ENCODE assay signal across 24 cellular contexts in the genomic region with DNA sequence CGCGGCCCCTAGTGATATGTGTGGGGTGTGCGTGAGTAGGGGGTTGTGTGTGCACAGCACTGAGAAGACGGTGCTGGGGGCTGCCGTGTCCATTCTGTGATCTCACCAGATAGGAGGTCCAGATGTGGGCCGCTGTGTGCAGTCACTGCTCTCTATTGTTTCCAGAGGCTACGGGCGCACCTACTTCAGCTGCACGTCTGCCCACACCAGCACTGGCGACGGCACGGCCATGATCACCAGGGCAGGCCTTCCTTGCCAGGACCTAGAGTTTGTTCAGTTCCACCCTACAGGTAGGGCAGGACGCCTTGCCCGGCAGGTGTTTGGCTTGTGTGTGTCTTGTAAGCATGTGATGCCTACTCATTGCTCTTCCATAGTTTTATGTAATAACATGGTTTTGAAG. TPM values are rescaled to one million over a fixed set of nuclear protein-coding genes. Genes with fewer than 3 reads are reported as not detected.
DNase-seq lines count a peak whose midpoint lies in the region; ATAC-seq, FAIRE-seq and TF ChIP-seq lines count a peak whose summit lies in the region.
"Had no signal": no experiment of that assay in that cellular context is flagged by ENCODE, and none has a peak within 500 bp of the region (broad histone marks: within the 10 kb centered on the region; RNA-seq: fewer than 3 reads in every experiment).

No MANE protein-coding gene starts in this region.

- 93% methylated on average over 14 of the region's 14 CpGs for WGBS in K562 (ENCODE audit: insufficient coverage, low coverage, missing lambda C conversion rate)

- H3K4me2 ChIP-seq in K562 (ENCODE audit: insufficient read depth, low read length): no peak overlapping the region
- H3K4me2 ChIP-seq: A549 had no signal

- no peaks in the 10 kb centered on the region for H3K4me1 ChIP-seq in K562 (replicated peaks in 1 of 2; ENCODE audit: control insufficient read depth in 2 of 2, insufficient read depth in 2 of 2, low read length in 2 of 2)
- no peaks in the 10 kb centered on the region for H3K4me1 ChIP-seq in upper lobe of right lung
- H3K4me1 ChIP-seq: A549 had no signal

- POLR2A ChIA-PET in K562 (lab: Yijun Ruan, JAX): no interaction called here

- H3K36me3 Mint-ChIP-seq in activated CD8-positive, alpha-beta memory T cell treated with anti-CD3 and anti-CD28 coated beads, Interleukin-2, amount 10 ng/mL, durations not matched to agents 7 days and 5 days: peaks cover 57% of the 10 kb centered on the region

- ATAC-seq in activated CD8-positive, alpha-beta memory T cell treated with anti-CD3 and anti-CD28 coated beads, Interleukin-2, amount 10 ng/mL, durations not matched to agents 7 days and 5 days: peak; percentile 9
- peak; percentile 19 for ATAC-seq in stimulated activated naive CD8-positive, alpha-beta T cell treated with anti-CD3 and anti-CD28 coated beads, Interleukin-15, Interleukin-2, amounts not matched to agents 100 U/mL and 50 U/mL, for 24 hours
- ATAC-seq in stimulated activated naive CD8-positive, alpha-beta T cell treated with anti-CD3 and anti-CD28 coated beads, Interleukin-15, amount 100 ng/mL, for 72 hours: no peak
- ATAC-seq in K562 (peak; percentile 22; the same call in 1 of the 3 replicates), upper lobe of right lung (peak; percentile 15)
- ATAC-seq: A549; CD8-positive, alpha-beta T cell had no signal

- TF ChIP-seq CTCF in K562 (IDR thresholded peaks at IDR 0.05 in 2 of 3, conservative IDR thresholded peaks at IDR 0.05 in 1 of 3; ENCODE audit: insufficient read depth in 2 of 3, low read depth in 1 of 3, low read length in 3 of 3) (no peak), upper lobe of right lung (IDR thresholded peaks at IDR 0.05) (no peak)

- TF ChIP-seq POLR2A in K562 (conservative IDR thresholded peaks at IDR 0.05): no peak

- no peak for DNase-seq in activated CD8-positive, alpha-beta memory T cell treated with anti-CD3 and anti-CD28 coated beads, Interleukin-2, amount 10 ng/mL, durations not matched to agents 7 days and 5 days
- no peak for DNase-seq in activated CD8-positive, alpha-beta memory T cell treated with anti-CD3 and anti-CD28 coated beads, Interleukin-2, amount 50 U/mL, for 4 hours
- DNase-seq in stimulated activated naive CD8-positive, alpha-beta T cell treated with anti-CD3 and anti-CD28 coated beads, Interleukin-15, Interleukin-2, amounts not matched to agents 100 U/mL and 50 U/mL, for 24 hours: no peak
- no peak for DNase-seq in stimulated activated naive CD8-positive, alpha-beta T cell treated with anti-CD3 and anti-CD28 coated beads, Interleukin-15, amount 100 ng/mL, for 72 hours
- DNase-seq in K562 (ENCODE audit: extremely low read depth in 1 of 4, low spot score in 3 of 4) (peak in 1 of 4 experiments; percentile 14), upper lobe of right lung (no peak), nucleus accumbens (lab: John Stamatoyannopoulos, UW) (no peak), D341Med (ENCODE audit: low spot score) (no peak)
- DNase-seq: 8988T; ACHN; AML-193; C1 segment of cervical spinal cord; CD8-positive, alpha-beta T cell; DMS53; DMS79 treated with DMSO at 0.1 percent for 48 hours; GM23248; H7; HCEC 1CT had no signal

- CTCF ChIA-PET in activated CD8-positive, alpha-beta memory T cell treated with anti-CD3 and anti-CD28 coated beads, Interleukin-2, amount 10 ng/mL, durations not matched to agents 7 days and 5 days (lab: Charles Lee): interaction anchor here (1.1 to 1.8 kb wide), 2 partner anchors 12 to 42 kb away, joined by 3 to 6 read pairs; a partner anchor contains a TSS
- CTCF ChIA-PET in K562 (lab: Yijun Ruan, JAX; ENCODE audit: low intra/inter-chr PET ratio): no interaction called here

- TF ChIP-seq EP300 in K562 (IDR thresholded peaks at IDR 0.05; ENCODE audit: low read length): no peak

- H3K27ac Mint-ChIP-seq in activated CD8-positive, alpha-beta memory T cell treated with anti-CD3 and anti-CD28 coated beads, Interleukin-2, amount 10 ng/mL, durations not matched to agents 7 days and 5 days: no peak overlapping the region
- H3K27ac Mint-ChIP-seq in stimulated activated naive CD8-positive, alpha-beta T cell treated with anti-CD3 and anti-CD28 coated beads, Interleukin-15, amount 100 ng/mL, for 72 hours: no peak overlapping the region
- H3K27ac Mint-ChIP-seq: CD8-positive, alpha-beta T cell had no signal

- H3K4me3 ChIP-seq in K562 (no peak overlapping the region), upper lobe of right lung (no peak overlapping the region)
- H3K4me3 ChIP-seq: A549, GM23248 had no signal

- no peaks in the 10 kb centered on the region for H3K27me3 Mint-ChIP-seq in activated CD8-positive, alpha-beta memory T cell treated with anti-CD3 and anti-CD28 coated beads, Interleukin-2, amount 10 ng/mL, durations not matched to agents 7 days and 5 days
- no peaks in the 10 kb centered on the region for H3K27me3 Mint-ChIP-seq in stimulated activated naive CD8-positive, alpha-beta T cell treated with anti-CD3 and anti-CD28 coated beads, Interleukin-15, amount 100 ng/mL, for 72 hours

- peaks cover 92% of the 10 kb centered on the region for H3K36me3 ChIP-seq in K562 (ENCODE audit: control insufficient read depth, insufficient read depth, low read length)
- peaks cover 99% of the 10 kb centered on the region for H3K36me3 ChIP-seq in upper lobe of right lung

- no peaks in the 10 kb centered on the region for H3K79me2 ChIP-seq in K562 (ENCODE audit: control insufficient read depth, insufficient read depth, low read length)

- H3K4me1 Mint-ChIP-seq in activated CD8-positive, alpha-beta memory T cell treated with anti-CD3 and anti-CD28 coated beads, Interleukin-2, amount 10 ng/mL, durations not matched to agents 7 days and 5 days: peaks cover 14% of the 10 kb centered on the region
- no peaks in the 10 kb centered on the region for H3K4me1 Mint-ChIP-seq in stimulated activated naive CD8-positive, alpha-beta T cell treated with anti-CD3 and anti-CD28 coated beads, Interleukin-15, amount 100 ng/mL, for 72 hours

- H3K9ac ChIP-seq in K562 (ENCODE audit: insufficient read depth in 1 of 2, low read depth in 2 of 2, low read length in 2 of 2): no peak overlapping the region; a peak in 1 of 4 replicates
- H3K9ac ChIP-seq: GM23248 had no signal

- H3K4me3 Mint-ChIP-seq in activated CD8-positive, alpha-beta memory T cell treated with anti-CD3 and anti-CD28 coated beads, Interleukin-2, amount 10 ng/mL, durations not matched to agents 7 days and 5 days: no peak overlapping the region
- no peak overlapping the region for H3K4me3 Mint-ChIP-seq in stimulated activated naive CD8-positive, alpha-beta T cell treated with anti-CD3 and anti-CD28 coated beads, Interleukin-15, amount 100 ng/mL, for 72 hours
- H3K4me3 Mint-ChIP-seq: CD8-positive, alpha-beta T cell had no signal

- no TSS peak for BruUV-seq in K562 (replicated peaks; lab: Mats Ljungman, UMichigan)

- H3K9me1 ChIP-seq in K562 (ENCODE audit: control insufficient read depth, insufficient read depth, low read length): no peaks in the 10 kb centered on the region

- H3K27ac ChIP-seq in K562 (ENCODE audit: extremely low read depth, low read depth, low read length): no peak overlapping the region
- H3K27ac ChIP-seq in upper lobe of right lung: no peak overlapping the region
- H3K27ac ChIP-seq: A549, GM23248 had no signal

- no peak for TF ChIP-seq RAD21 in K562 (CRISPR knock-in tag; conservative IDR thresholded peaks at IDR 0.05 in 1 of 2, IDR thresholded peaks at IDR 0.05 in 1 of 2)

- intact Hi-C loops in K562 (cut with micrococcal nuclease) (no loop called here), upper lobe of right lung (cut with DNase I) (no loop called here)

- H3K9me3 ChIP-seq in K562 (replicated peaks; ENCODE audit: control insufficient read depth, insufficient read depth, low read depth, low read length): no peaks in the 10 kb centered on the region
- H3K9me3 ChIP-seq in upper lobe of right lung: no peaks in the 10 kb centered on the region
- H3K9me3 ChIP-seq: A549 had no signal

- no peak for FAIRE-seq in K562 (lab: Jason Lieb, UNC)
- FAIRE-seq: A549, G401.6, GM12892, H1 had no signal

- H3K9me3 Mint-ChIP-seq in activated CD8-positive, alpha-beta memory T cell treated with anti-CD3 and anti-CD28 coated beads, Interleukin-2, amount 10 ng/mL, durations not matched to agents 7 days and 5 days (ENCODE audit: low read depth): no peaks in the 10 kb centered on the region
- H3K9me3 Mint-ChIP-seq in stimulated activated naive CD8-positive, alpha-beta T cell treated with anti-CD3 and anti-CD28 coated beads, Interleukin-15, amount 100 ng/mL, for 72 hours: no peaks in the 10 kb centered on the region
- H3K9me3 Mint-ChIP-seq: CD8-positive, alpha-beta T cell had no signal

- H4K20me1 ChIP-seq in K562 (replicated peaks; ENCODE audit: control insufficient read depth, insufficient read depth, low read length): no peaks in the 10 kb centered on the region

- H3K27me3 ChIP-seq in K562 (ENCODE audit: control insufficient read depth in 2 of 2, insufficient read depth in 2 of 2, low read length in 2 of 2) (no peaks in the 10 kb centered on the region), upper lobe of right lung (no peaks in the 10 kb centered on the region)

- in situ Hi-C loops in K562 (cut with MboI): no loop called here

- H2AFZ ChIP-seq in K562 (ENCODE audit: low read depth, low read length): no peak overlapping the region
- H2AFZ ChIP-seq: GM23248 had no signal

RNA-seq across cellular contexts. Expression of a gene that starts 12.6 kb away (rescaled TPM):
- 100 to 1,000 TPM; 201 TPM for total RNA-seq in activated CD8-positive, alpha-beta memory T cell treated with anti-CD3 and anti-CD28 coated beads, Interleukin-2, amount 10 ng/mL, durations not matched to agents 7 days and 5 days
- 341 and 368 TPM in 2 replicates for total RNA-seq in K562 (2011; cell fraction: chromatin; rRNA removed; ENCODE audit: low replicate concordance)
- total RNA-seq in K562 (2011; cell fraction: nucleolus; rRNA removed): 192 and 207 TPM in 2 replicates
- total RNA-seq in K562 (2011; cell fraction: nucleoplasm; rRNA removed): 270 and 283 TPM in 2 replicates
- total RNA-seq in K562 (2014; rRNA removed): 103 and 146 TPM in 2 replicates
- 130 TPM in 2 replicates for total RNA-seq in K562 (2014; rRNA removed; fragmentation: Illumina TruSeq; extraction: Trizol)
- total RNA-seq in K562 (2015; rRNA removed; fragmentation: Illumina TruSeq; extraction: Trizol): 113 and 115 TPM in 2 replicates
- 185 and 191 TPM in 2 replicates for total RNA-seq in K562 (2021)
- 130 and 203 TPM in 2 replicates for polyA plus RNA-seq in K562 (2011; rRNA removed)
- 161 and 178 TPM in 2 replicates for polyA plus RNA-seq in K562 (2011; cell fraction: cytosol; rRNA removed)
- 237 and 251 TPM in 2 replicates for polyA plus RNA-seq in K562 (2011; cell fraction: nucleus; rRNA removed)
- polyA plus RNA-seq in K562 (2012): 132 and 206 TPM in 2 replicates
- polyA plus RNA-seq in K562 (2014; fragmentation: Illumina TruSeq; extraction: Trizol): 146 and 152 TPM in 2 replicates
- 100 to 1,000 TPM in 1 of 2 experiments, 10 to 100 TPM in 1; 82.9 to 136 TPM for polyA plus RNA-seq in K562 (2014; fragmentation: Nextera tagmentation; extraction: Ambion mirVana)
- polyA plus RNA-seq in K562 (2014; rRNA removed): 112 and 118 TPM in 2 replicates
- polyA minus RNA-seq in K562 (2011; rRNA and poly(A)+ RNA removed): 238 and 274 TPM in 2 replicates
- polyA minus RNA-seq in K562 (2011; cell fraction: cytosol; rRNA and poly(A)+ RNA removed): 120 and 160 TPM in 2 replicates
- polyA minus RNA-seq in K562 (2011; cell fraction: nucleus; rRNA and poly(A)+ RNA removed): 141 and 182 TPM in 2 replicates
- total RNA-seq in upper lobe of right lung: 94.0 TPM

RNA-seq across cellular contexts. Expression of a gene that starts 12.8 kb away (rescaled TPM):
- total RNA-seq in activated CD8-positive, alpha-beta memory T cell treated with anti-CD3 and anti-CD28 coated beads, Interleukin-2, amount 10 ng/mL, durations not matched to agents 7 days and 5 days: 1 to 10 TPM; 4.8 to 6.2 TPM
- total RNA-seq in K562 (2011; cell fraction: chromatin; rRNA removed; ENCODE audit: low replicate concordance): 14.4 and 16.8 TPM in 2 replicates
- total RNA-seq in K562 (2011; cell fraction: nucleolus; rRNA removed): 9.2 and 9.5 TPM in 2 replicates
- 12.6 and 16.5 TPM in 2 replicates for total RNA-seq in K562 (2011; cell fraction: nucleoplasm; rRNA removed)
- total RNA-seq in K562 (2014; rRNA removed) (3.1 and 3.8 TPM in 2 replicates), K562 (2014; rRNA removed; fragmentation: Illumina TruSeq; extraction: Trizol) (3.2 and 3.6 TPM in 2 replicates), K562 (2015; rRNA removed; fragmentation: Illumina TruSeq; extraction: Trizol) (3.2 and 3.8 TPM in 2 replicates), K562 (2021) (4.3 and 4.5 TPM in 2 replicates), upper lobe of right lung (5.5 TPM)
- polyA plus RNA-seq in K562 (2011; rRNA removed) (3.0 and 4.1 TPM in 2 replicates), K562 (2014; fragmentation: Illumina TruSeq; extraction: Trizol) (2.7 and 2.9 TPM in 2 replicates), K562 (2014; fragmentation: Nextera tagmentation; extraction: Ambion mirVana) (1 to 10 TPM; 4.4 to 4.5 TPM), K562 (2014; rRNA removed) (2.8 and 4.2 TPM in 2 replicates)
- 2.8 and 3.1 TPM in 2 replicates for polyA plus RNA-seq in K562 (2011; cell fraction: cytosol; rRNA removed)
- 4.0 and 4.3 TPM in 2 replicates for polyA plus RNA-seq in K562 (2011; cell fraction: nucleus; rRNA removed)
- 3.4 and 4.8 TPM in 2 replicates for polyA plus RNA-seq in K562 (2012)
- 3.9 and 4.0 TPM in 2 replicates for polyA minus RNA-seq in K562 (2011; rRNA and poly(A)+ RNA removed)
- polyA minus RNA-seq in K562 (2011; cell fraction: cytosol; rRNA and poly(A)+ RNA removed): 1.1 and 3.1 TPM in 2 replicates
- polyA minus RNA-seq in K562 (2011; cell fraction: nucleus; rRNA and poly(A)+ RNA removed): 6.7 and 9.2 TPM in 2 replicates

RNA-seq across cellular contexts. Expression of a gene that starts 39.4 kb away (rescaled TPM):
- total RNA-seq in activated CD8-positive, alpha-beta memory T cell treated with anti-CD3 and anti-CD28 coated beads, Interleukin-2, amount 10 ng/mL, durations not matched to agents 7 days and 5 days: not detected
- not detected in 2 replicates for total RNA-seq in K562 (2011; cell fraction: chromatin; rRNA removed; ENCODE audit: low replicate concordance)
- total RNA-seq in K562 (2011; cell fraction: nucleolus; rRNA removed): not detected in 2 replicates
- total RNA-seq in K562 (2011; cell fraction: nucleoplasm; rRNA removed): not detected in 2 replicates
- total RNA-seq in K562 (2014; rRNA removed) (not detected in 2 replicates), K562 (2014; rRNA removed; fragmentation: Illumina TruSeq; extraction: Trizol) (not detected in 2 replicates), K562 (2015; rRNA removed; fragmentation: Illumina TruSeq; extraction: Trizol) (not detected in 2 replicates), K562 (2021) (not detected in 2 replicates), upper lobe of right lung (not detected)
- polyA plus RNA-seq in K562 (2011; rRNA removed) (not detected in 2 replicates), K562 (2014; fragmentation: Illumina TruSeq; extraction: Trizol) (not detected in 2 replicates), K562 (2014; fragmentation: Nextera tagmentation; extraction: Ambion mirVana) (not detected), K562 (2014; rRNA removed) (not detected in 2 replicates)
- not detected in 2 replicates for polyA plus RNA-seq in K562 (2011; cell fraction: cytosol; rRNA removed)
- polyA plus RNA-seq in K562 (2011; cell fraction: nucleus; rRNA removed): not detected in 2 replicates
- not detected in 2 replicates for polyA plus RNA-seq in K562 (2012)
- polyA minus RNA-seq in K562 (2011; rRNA and poly(A)+ RNA removed): not detected in 2 replicates
- not detected in 2 replicates for polyA minus RNA-seq in K562 (2011; cell fraction: cytosol; rRNA and poly(A)+ RNA removed)
- polyA minus RNA-seq in K562 (2011; cell fraction: nucleus; rRNA and poly(A)+ RNA removed): not detected in 2 replicates
- total RNA-seq: CD8-positive, alpha-beta T cell; Daoy; GM23248; H1; H7 had no signal
- polyA plus RNA-seq: A549, BJ, GM23248, H1 had no signal

RNA-seq across cellular contexts. Expression of a gene that starts 40.7 kb away (rescaled TPM):
- total RNA-seq in activated CD8-positive, alpha-beta memory T cell treated with anti-CD3 and anti-CD28 coated beads, Interleukin-2, amount 10 ng/mL, durations not matched to agents 7 days and 5 days: 100 to 1,000 TPM in 1 of 2 experiments, 10 to 100 TPM in 1; 81.7 to 101 TPM
- 308 and 309 TPM in 2 replicates for total RNA-seq in K562 (2011; cell fraction: chromatin; rRNA removed; ENCODE audit: low replicate concordance)
- 184 and 199 TPM in 2 replicates for total RNA-seq in K562 (2011; cell fraction: nucleolus; rRNA removed)
- 242 and 272 TPM in 2 replicates for total RNA-seq in K562 (2011; cell fraction: nucleoplasm; rRNA removed)
- total RNA-seq in K562 (2014; rRNA removed) (197 and 226 TPM in 2 replicates), K562 (2014; rRNA removed; fragmentation: Illumina TruSeq; extraction: Trizol) (196 and 217 TPM in 2 replicates), K562 (2015; rRNA removed; fragmentation: Illumina TruSeq; extraction: Trizol) (187 and 193 TPM in 2 replicates), K562 (2021) (148 and 156 TPM in 2 replicates), upper lobe of right lung (69.5 TPM)
- polyA plus RNA-seq in K562 (2011; rRNA removed) (350 and 487 TPM in 2 replicates), K562 (2014; fragmentation: Illumina TruSeq; extraction: Trizol) (192 and 199 TPM in 2 replicates), K562 (2014; fragmentation: Nextera tagmentation; extraction: Ambion mirVana) (10 to 100 TPM; 36.4 to 50.0 TPM), K562 (2014; rRNA removed) (231 and 257 TPM in 2 replicates)
- 426 and 451 TPM in 2 replicates for polyA plus RNA-seq in K562 (2011; cell fraction: cytosol; rRNA removed)
- 307 and 341 TPM in 2 replicates for polyA plus RNA-seq in K562 (2011; cell fraction: nucleus; rRNA removed)
- 174 and 212 TPM in 2 replicates for polyA plus RNA-seq in K562 (2012)
- polyA minus RNA-seq in K562 (2011; rRNA and poly(A)+ RNA removed): 195 and 295 TPM in 2 replicates
- polyA minus RNA-seq in K562 (2011; cell fraction: cytosol; rRNA and poly(A)+ RNA removed): 84.1 and 88.1 TPM in 2 replicates
- polyA minus RNA-seq in K562 (2011; cell fraction: nucleus; rRNA and poly(A)+ RNA removed): 71.5 and 88.4 TPM in 2 replicates
